9 cellular contexts compared by ENCODE assay signal in the genomic region with DNA sequence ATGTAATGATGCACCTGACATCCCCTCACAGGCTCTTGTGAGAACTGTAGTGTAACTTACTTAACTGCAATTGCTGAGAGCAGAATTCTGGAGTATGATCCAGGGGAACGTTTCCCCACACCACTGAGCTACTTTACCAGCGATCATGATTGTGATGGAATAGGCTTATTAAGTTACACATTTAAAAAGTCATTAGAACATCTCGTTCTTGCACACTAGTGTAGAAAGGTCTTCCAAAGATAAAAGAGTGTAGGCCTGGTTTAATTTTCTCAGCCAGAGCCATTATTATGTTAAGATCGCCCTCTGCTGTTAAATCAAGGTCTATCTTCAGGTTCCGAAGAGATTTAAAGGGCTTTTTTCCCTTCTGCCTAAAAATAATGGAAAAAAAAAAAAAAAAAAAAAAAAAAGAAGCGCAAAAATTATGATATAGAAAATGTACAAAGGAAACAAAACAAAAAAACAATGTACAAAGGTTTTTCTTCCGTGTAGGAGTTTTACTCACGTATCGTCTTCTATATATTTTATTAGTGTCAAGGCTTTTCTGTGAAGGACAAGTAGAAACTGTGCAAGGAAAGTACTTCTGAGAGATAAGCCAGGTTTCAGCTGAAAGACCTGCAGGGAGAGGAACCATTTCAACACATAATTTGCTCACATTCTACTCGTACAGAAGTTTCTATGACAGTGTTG. TPM values are rescaled to one million over a fixed set of nuclear protein-coding genes. Genes with fewer than 3 reads are reported as not detected.
DNase-seq lines count a peak whose midpoint lies in the region; TF ChIP-seq lines count a peak whose summit lies in the region.
"Had no signal": no experiment of that assay in that cellular context is flagged by ENCODE, and none has a peak within 500 bp of the region (broad histone marks: within the 10 kb centered on the region; RNA-seq: fewer than 3 reads in every experiment).

No MANE protein-coding gene starts in this region.

- TF ChIP-seq CTCF in GM06990 (IDR thresholded peaks at IDR 0.05; ENCODE audit: insufficient read depth, low read length, poor library complexity, severe bottlenecking) (peak; percentile 30), KMS-11 (conservative IDR thresholded peaks at IDR 0.05; ENCODE audit: low read depth, low read length) (peak; percentile 52; the same call in 1 of the 2 replicates), uterus (IDR thresholded peaks at IDR 0.05) (peak; percentile 51 to 72 (median 62))

- H2AFZ ChIP-seq in KMS-11 (ENCODE audit: low read depth) = no peak overlapping the region

- no peak overlapping the region for H3K4me3 ChIP-seq in GM06990 (replicated peaks; ENCODE audit: low read depth, low read length)
- H3K4me3 ChIP-seq in KMS-11 (IDR thresholded peaks at IDR 0.05; ENCODE audit: insufficient read depth, low read depth, low read length) = no peak overlapping the region
- H3K4me3 ChIP-seq in uterus = no peak overlapping the region
- H3K4me3 ChIP-seq: SJCRH30 had no signal

- no peaks in the 10 kb centered on the region for H4K20me1 ChIP-seq in KMS-11 (ENCODE audit: insufficient read depth)

- DNase-seq in GM06990 (ENCODE audit: extremely low read depth, insufficient read length) = no peak
- DNase-seq in astrocyte of the hippocampus (ENCODE audit: low read depth, low spot score) = peak; percentile 61
- DNase-seq in kidney glomerular epithelial cell (lab: John Stamatoyannopoulos, UW) = peak; percentile 48
- DNase-seq in uterus = no peak
- DNase-seq in activated CD4-positive, alpha-beta T cell treated with anti-CD3 and anti-CD28 coated beads for 1 hour = no peak
- DNase-seq in LoVo (ENCODE audit: low spot score) = no peak
- DNase-seq in NCI-H187 (lab: John Stamatoyannopoulos, UW) = no peak

- H3K79me2 ChIP-seq in KMS-11 (ENCODE audit: insufficient read depth, low read depth) = no peaks in the 10 kb centered on the region

- H3K4me1 ChIP-seq in KMS-11 (ENCODE audit: low read depth, poor library complexity, severe bottlenecking) (no peaks in the 10 kb centered on the region), uterus (no peaks in the 10 kb centered on the region)
- H3K4me1 ChIP-seq: SJCRH30 had no signal

- no peaks in the 10 kb centered on the region for H3K9me3 ChIP-seq in uterus
- H3K9me3 ChIP-seq: SJCRH30 had no signal

- no peak overlapping the region for H3K4me2 ChIP-seq in KMS-11

- no peaks in the 10 kb centered on the region for H3K36me3 ChIP-seq in GM06990 (ENCODE audit: control insufficient read depth, insufficient read depth, low read length)
- H3K36me3 ChIP-seq in KMS-11 (ENCODE audit: insufficient read depth) = no peaks in the 10 kb centered on the region
- no peaks in the 10 kb centered on the region for H3K36me3 ChIP-seq in uterus

- no peak overlapping the region for H3K9ac ChIP-seq in KMS-11

- H3K27me3 ChIP-seq in GM06990 (replicated peaks; ENCODE audit: control insufficient read depth, insufficient read depth, low read length) = no peaks in the 10 kb centered on the region
- H3K27me3 ChIP-seq in KMS-11 (ENCODE audit: insufficient read depth, low read depth) = no peaks in the 10 kb centered on the region
- H3K27me3 ChIP-seq in uterus = no peaks in the 10 kb centered on the region
- H3K27me3 ChIP-seq: SJCRH30 had no signal

- intact Hi-C loops in uterus (cut with DNase I; ENCODE audit: low total_unique reads) = loop anchor here (5.0 kb wide), 1 partner anchor 216 kb away; no protein-coding TSS in a partner anchor

- H3K27ac ChIP-seq in KMS-11 = no peak overlapping the region
- H3K27ac ChIP-seq in uterus = peak overlapping the region in 1 of 2 donors; percentile 52
- H3K27ac ChIP-seq: SJCRH30 had no signal

- no peak for TF ChIP-seq POLR2A in uterus (IDR thresholded peaks at IDR 0.05)

RNA-seq across cellular contexts. Expression of gene MOB3B, which starts 18.6 kb away (rescaled TPM):
- total RNA-seq in uterus = 10 to 100 TPM in 2 of 4 donors, 1 to 10 TPM in 2; 2.0 to 34.4 (median 12.6) TPM

RNA-seq across cellular contexts. Expression of gene IFNK, which starts 24.1 kb away (rescaled TPM):
- total RNA-seq in uterus = not detected
- total RNA-seq: SJCRH30 had no signal

RNA-seq across cellular contexts. Expression of gene C9orf72, which starts 25.1 kb away (rescaled TPM):
- 10 to 100 TPM; 16.1 to 46.2 (median 32.1) TPM for total RNA-seq in uterus

Comparison
In these comparisons a context has a peak if more than half of its experiments do, and no peak if none do; other contexts are left out.
1. DNase-seq: peak in astrocyte of the hippocampus (single experiment) and kidney glomerular epithelial cell (single experiment); none in GM06990 (single experiment), uterus (0 of 2), activated CD4-positive, alpha-beta T cell treated with anti-CD3 and anti-CD28 coated beads for 1 hour (single experiment), LoVo (single experiment) and NCI-H187 (0 of 2).
2. Peak in every context shown above with its lines, with median percentiles within 50 percentile points of each other: CTCF ChIP-seq.